Comparison of ENCODE assay signal across 8 cellular contexts in the genomic region with DNA sequence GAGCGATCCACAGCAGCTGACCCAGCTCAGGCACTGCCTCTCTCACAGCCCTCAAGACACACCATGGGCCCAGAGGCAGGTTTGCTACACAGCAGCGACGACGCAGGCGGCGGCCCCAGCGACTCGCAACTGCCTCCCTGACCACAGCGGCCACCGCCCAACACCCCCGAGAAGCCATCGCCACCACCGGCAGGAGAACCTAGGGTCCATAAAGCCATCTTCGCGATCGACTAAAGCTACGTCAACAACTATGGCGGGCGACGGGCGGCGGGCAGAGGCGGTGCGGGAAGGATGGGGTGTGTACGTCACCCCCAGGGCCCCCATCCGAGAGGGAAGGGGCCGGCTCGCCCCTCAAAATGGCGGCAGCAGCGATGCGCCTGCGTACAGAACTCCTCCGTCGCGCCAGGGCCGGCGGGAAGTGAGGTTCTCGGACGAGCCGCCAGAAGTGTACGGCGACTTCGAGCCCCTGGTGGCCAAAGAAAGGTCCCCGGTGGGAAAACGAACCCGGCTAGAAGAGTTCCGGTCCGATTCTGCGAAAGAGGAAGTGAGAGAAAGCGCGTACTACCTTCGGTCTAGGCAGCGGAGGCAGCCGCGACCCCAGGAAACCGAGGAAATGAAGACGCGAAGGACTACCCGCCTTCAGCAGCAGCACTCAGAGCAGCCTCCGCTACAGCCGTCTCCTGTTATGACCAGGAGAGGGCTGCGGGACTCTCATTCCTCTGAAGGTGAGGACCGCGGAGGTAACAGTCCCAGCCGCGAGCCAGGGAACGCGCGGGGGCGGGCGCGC. TPM values are rescaled to one million over a fixed set of nuclear protein-coding genes. Genes with fewer than 3 reads are reported as not detected.
A peak's percentile ranks its signal among the peaks of the same experiment; 100 is the strongest.
DNase-seq lines count a peak whose midpoint lies in the region; ATAC-seq and TF ChIP-seq lines count a peak whose summit lies in the region.

TSS of gene TOR1AIP1 (plus strand) at position 33 of the 787 bp plus-strand sequence. CDS start at position 251, 218 bp downstream.

- no peaks in the 10 kb centered on the region for H3K9me3 ChIP-seq in ascending aorta
- H3K9me3 ChIP-seq in right cardiac atrium (ENCODE audit: control insufficient read depth, low read length): no peaks in the 10 kb centered on the region
- no peaks in the 10 kb centered on the region for H3K9me3 ChIP-seq in vagina

- peaks cover 28% of the 10 kb centered on the region for H3K36me3 Mint-ChIP-seq in T-helper 2 cell treated with Interferon-gamma antibody and Interleukin-4, amounts not matched to agents 5 μg/mL and 100 μg/mL, for 36 hours (ENCODE audit: low read depth)

- H3K27me3 ChIP-seq in ascending aorta (no peaks in the 10 kb centered on the region), right cardiac atrium (ENCODE audit: control insufficient read depth, insufficient read depth) (no peaks in the 10 kb centered on the region), vagina (no peaks in the 10 kb centered on the region)

- no peaks in the 10 kb centered on the region for H3K27me3 Mint-ChIP-seq in T-helper 2 cell treated with Interferon-gamma antibody and Interleukin-4, amounts not matched to agents 5 μg/mL and 100 μg/mL, for 36 hours (ENCODE audit: low read depth)

- H3K27ac ChIP-seq in ascending aorta: peak within 1 kb of the TSS; percentile 97 to 100
- peak within 1 kb of the TSS; percentile 97 for H3K27ac ChIP-seq in right cardiac atrium (ENCODE audit: low read length)
- H3K27ac ChIP-seq in vagina: peak within 1 kb of the TSS; percentile 100

- intact Hi-C loops in ascending aorta (cut with DNase I) (loop anchor here (1.0 to 10.0 kb wide), 6 partner anchors 72 to 798 kb away; partner anchors contain the start of genes CEP350, QSOX1, SOAT1 and TOR3A), right cardiac atrium (cut with DNase I) (loop anchor here in 1 of 4 donors (10.0 kb wide), 1 partner anchor 72 kb away; the partner anchor contains the start of gene CEP350), vagina (cut with DNase I) (loop anchor here (10.0 kb wide), 1 partner anchor 272 kb away; the partner anchor contains the start of gene QSOX1)

- ATAC-seq in GM18505 (IDR thresholded peaks at IDR 0.05; ENCODE audit: unreplicated experiment): peak; percentile 76
- peak; percentile 63 for ATAC-seq in HG02973 (IDR thresholded peaks at IDR 0.05; ENCODE audit: unreplicated experiment)
- peak; percentile 96 to 97 for ATAC-seq in right cardiac atrium

- under 1% methylated on average over 72 of the region's 72 CpGs for WGBS in right cardiac atrium

- peak within 1 kb of the TSS; percentile 92 for H3K4me3 Mint-ChIP-seq in T-helper 2 cell treated with Interferon-gamma antibody and Interleukin-4, amounts not matched to agents 5 μg/mL and 100 μg/mL, for 36 hours

- TF ChIP-seq POLR2A in GM18505 (IDR thresholded peaks at IDR 0.05; ENCODE audit: borderline replicate concordance, extremely low read depth, insufficient read depth, insufficient read length) (peak; percentile 81), vagina (IDR thresholded peaks at IDR 0.05) (peak in 1 of 2 donors; percentile 77)

- peak within 1 kb of the TSS; percentile 83 to 93 for H3K4me3 ChIP-seq in ascending aorta
- peak within 1 kb of the TSS; percentile 64 for H3K4me3 ChIP-seq in right cardiac atrium (ENCODE audit: low read length)
- H3K4me3 ChIP-seq in vagina: peak within 1 kb of the TSS; percentile 81 to 96

- peaks cover 46% of the 10 kb centered on the region for H3K4me1 Mint-ChIP-seq in T-helper 2 cell treated with Interferon-gamma antibody and Interleukin-4, amounts not matched to agents 5 μg/mL and 100 μg/mL, for 36 hours (ENCODE audit: low read depth)

- peaks cover 4 to 21% of the 10 kb centered on the region in 2 donors for H3K4me1 ChIP-seq in ascending aorta
- no peaks in the 10 kb centered on the region for H3K4me1 ChIP-seq in right cardiac atrium (ENCODE audit: control insufficient read depth, insufficient read depth, low read length)
- peaks cover 54% of the 10 kb centered on the region for H3K4me1 ChIP-seq in vagina

- TF ChIP-seq CTCF in ascending aorta (IDR thresholded peaks at IDR 0.05) (peak; percentile 24 to 64 (median 43)), vagina (IDR thresholded peaks at IDR 0.05) (peak in 2 of 3 experiments; percentile 15 to 64)

- no peaks in the 10 kb centered on the region for H3K9me3 Mint-ChIP-seq in T-helper 2 cell treated with Interferon-gamma antibody and Interleukin-4, amounts not matched to agents 5 μg/mL and 100 μg/mL, for 36 hours

- peak within 1 kb of the TSS; percentile 99 for H3K27ac Mint-ChIP-seq in T-helper 2 cell treated with Interferon-gamma antibody and Interleukin-4, amounts not matched to agents 5 μg/mL and 100 μg/mL, for 36 hours

- H3K36me3 ChIP-seq in ascending aorta (peaks cover 8 to 28% of the 10 kb centered on the region in 2 donors), vagina (peaks cover 0 to 26% of the 10 kb centered on the region in 2 donors)

- DNase-seq in NCI-H1930 (lab: John Stamatoyannopoulos, UW): peak; percentile 94 to 98
- DNase-seq in T-helper 2 cell treated with Interferon-gamma antibody and Interleukin-4, amounts not matched to agents 5 μg/mL and 100 μg/mL, for 36 hours (ENCODE audit: low spot score): peak; percentile 97
- DNase-seq in ascending aorta (ENCODE audit: low spot score in 2 of 2): peak; percentile 85 to 98
- peak; percentile 98 to 99 (median 99) for DNase-seq in right cardiac atrium
- DNase-seq in putamen (ENCODE audit: low spot score): peak; percentile 98
- peak in 1 of 2 donors; percentile 98 for DNase-seq in vagina (ENCODE audit: extremely low spot score in 2 of 2)

RNA-seq across cellular contexts. Expression of gene TOR1AIP1, which starts in this region (rescaled TPM):
- total RNA-seq in ascending aorta (46.6 TPM), right cardiac atrium (10 to 100 TPM; 59.8 to 65.9 (median 65.4) TPM), vagina (45.9 TPM)
- 31.6 TPM for polyA plus RNA-seq in right cardiac atrium
